In the genomic region with DNA sequence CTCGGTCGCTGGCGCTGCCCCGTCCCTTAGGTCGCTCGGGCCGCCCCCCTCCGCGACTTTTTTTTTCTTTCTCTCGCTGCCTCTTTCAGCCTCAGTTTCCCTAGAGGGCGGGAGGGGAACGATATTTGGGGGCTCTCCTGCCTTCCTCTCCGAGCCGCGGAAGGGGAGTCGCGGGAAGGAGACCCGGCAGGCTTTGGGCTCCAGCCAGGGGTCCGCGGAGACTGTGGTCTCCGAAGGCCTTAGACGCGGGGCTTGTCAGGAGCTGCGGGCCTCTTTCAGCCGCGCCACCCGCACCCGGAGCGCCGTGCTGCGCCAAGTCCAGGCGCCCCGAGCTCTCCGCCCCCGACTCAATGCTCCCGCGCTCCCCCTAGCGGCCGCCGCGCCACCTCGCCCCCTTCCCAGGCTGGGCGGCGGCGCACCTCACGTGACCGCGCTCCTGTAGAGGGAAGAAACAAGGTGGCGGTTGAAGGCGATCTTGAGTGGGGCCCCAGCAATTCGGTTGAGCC, we compare ENCODE assay signal across 8 cellular contexts. TPM values are rescaled to one million over a fixed set of nuclear protein-coding genes. Genes with fewer than 3 reads are reported as not detected.
DNase-seq lines count a peak whose midpoint lies in the region; ATAC-seq and TF ChIP-seq lines count a peak whose summit lies in the region.

A gene (plus strand): TSS at position 427 of the 506 bp plus-strand sequence. CDS start 14,010 bp downstream, outside the sequence.

- no peaks in the 10 kb centered on the region for H3K9me3 Mint-ChIP-seq in activated T-helper 1 cell treated with anti-CD3 and anti-CD28 coated beads, Interleukin-12 subunit alpha, Interleukin-12 subunit beta, Interleukin-2, Interleukin-4 antibody, amounts not matched to agents 30 ng/mL and 10 ng/mL and 1 ng/mL, durations not matched to agents 14 hours and 24 hours and 36 hours
- no peaks in the 10 kb centered on the region for H3K9me3 Mint-ChIP-seq in natural killer cell

- peak within 1 kb of the TSS; percentile 87 for H3K4me3 ChIP-seq in fibroblast of mammary gland (ENCODE audit: control insufficient read depth, low read depth, low read length)

- peaks cover 36% of the 10 kb centered on the region for H3K4me1 Mint-ChIP-seq in activated T-helper 1 cell treated with anti-CD3 and anti-CD28 coated beads, Interleukin-12 subunit alpha, Interleukin-12 subunit beta, Interleukin-2, Interleukin-4 antibody, amounts not matched to agents 30 ng/mL and 10 ng/mL and 1 ng/mL, durations not matched to agents 14 hours and 24 hours and 36 hours (ENCODE audit: low read depth)
- peaks cover 34 to 38% of the 10 kb centered on the region in 2 donors for H3K4me1 Mint-ChIP-seq in natural killer cell

- intact Hi-C loops in activated T-helper 1 cell treated with anti-CD3 and anti-CD28 coated beads, Interleukin-12 subunit alpha, Interleukin-12 subunit beta, Interleukin-2, Interleukin-4 antibody, amounts not matched to agents 30 ng/mL and 10 ng/mL and 1 ng/mL, durations not matched to agents 14 hours and 24 hours and 36 hours (cut with micrococcal nuclease): loop anchor here (1.0 to 5.0 kb wide), 4 partner anchors 106 to 435 kb away; a partner anchor contains a TSS
- intact Hi-C loops in natural killer cell (cut with micrococcal nuclease): loop anchor here (1.0 kb wide), 1 partner anchor 132 kb away; no protein-coding TSS in a partner anchor

- no peaks in the 10 kb centered on the region for H3K27me3 Mint-ChIP-seq in activated T-helper 1 cell treated with anti-CD3 and anti-CD28 coated beads, Interleukin-12 subunit alpha, Interleukin-12 subunit beta, Interleukin-2, Interleukin-4 antibody, amounts not matched to agents 30 ng/mL and 10 ng/mL and 1 ng/mL, durations not matched to agents 14 hours and 24 hours and 36 hours (ENCODE audit: insufficient read depth)
- H3K27me3 Mint-ChIP-seq in natural killer cell (ENCODE audit: low read depth in 2 of 2): no peaks in the 10 kb centered on the region

- peak within 1 kb of the TSS; percentile 93 for H3K4me3 Mint-ChIP-seq in activated T-helper 1 cell treated with anti-CD3 and anti-CD28 coated beads, Interleukin-12 subunit alpha, Interleukin-12 subunit beta, Interleukin-2, Interleukin-4 antibody, amounts not matched to agents 30 ng/mL and 10 ng/mL and 1 ng/mL, durations not matched to agents 14 hours and 24 hours and 36 hours
- peak within 1 kb of the TSS; percentile 95 for H3K4me3 Mint-ChIP-seq in natural killer cell

- TF ChIP-seq CTCF in fibroblast of mammary gland (conservative IDR thresholded peaks at IDR 0.05; ENCODE audit: control insufficient read depth, insufficient read depth, low read depth, low read length) (no peak), natural killer cell (IDR thresholded peaks at IDR 0.05) (peak; percentile 86)

- ATAC-seq in GM21529 (IDR thresholded peaks at IDR 0.05; ENCODE audit: unreplicated experiment): peak; percentile 77
- peak; percentile 88 to 97 (median 94) for ATAC-seq in natural killer cell

- H3K27ac Mint-ChIP-seq in activated T-helper 1 cell treated with anti-CD3 and anti-CD28 coated beads, Interleukin-12 subunit alpha, Interleukin-12 subunit beta, Interleukin-2, Interleukin-4 antibody, amounts not matched to agents 30 ng/mL and 10 ng/mL and 1 ng/mL, durations not matched to agents 14 hours and 24 hours and 36 hours: peak within 1 kb of the TSS; percentile 90
- H3K27ac Mint-ChIP-seq in natural killer cell: peak within 1 kb of the TSS; percentile 89 to 91

- H3K36me3 Mint-ChIP-seq in activated T-helper 1 cell treated with anti-CD3 and anti-CD28 coated beads, Interleukin-12 subunit alpha, Interleukin-12 subunit beta, Interleukin-2, Interleukin-4 antibody, amounts not matched to agents 30 ng/mL and 10 ng/mL and 1 ng/mL, durations not matched to agents 14 hours and 24 hours and 36 hours (ENCODE audit: low read depth): peaks cover 11% of the 10 kb centered on the region
- no peaks in the 10 kb centered on the region for H3K36me3 Mint-ChIP-seq in natural killer cell

- DNase-seq in DMS 273 (lab: John Stamatoyannopoulos, UW; ENCODE audit: unreplicated experiment) (peak; percentile 92), KG1 (lab: John Stamatoyannopoulos, UW) (peak; percentile 64), RPMI7951 (ENCODE audit: low read depth) (peak; percentile 66), fibroblast of mammary gland (ENCODE audit: low read depth) (peak; percentile 59), natural killer cell (peak; percentile 88)
- peak; percentile 87 for DNase-seq in activated T-helper 1 cell treated with anti-CD3 and anti-CD28 coated beads, Interleukin-12 subunit alpha, Interleukin-12 subunit beta, Interleukin-2, Interleukin-4 antibody, amounts not matched to agents 30 ng/mL and 10 ng/mL and 1 ng/mL, durations not matched to agents 14 hours and 24 hours and 36 hours (ENCODE audit: low spot score)
- DNase-seq in stimulated activated naive CD4-positive, alpha-beta T cell (lab: John Stamatoyannopoulos, UW): peak; percentile 69 to 89 (median 84)

RNA-seq across cellular contexts. Expression of the gene that starts here (rescaled TPM):
- 4.2 and 12.6 TPM in 2 replicates for total RNA-seq in RPMI7951 (2014; rRNA removed; shearing (Covaris generic))
- total RNA-seq in activated T-helper 1 cell treated with anti-CD3 and anti-CD28 coated beads, Interleukin-12 subunit alpha, Interleukin-12 subunit beta, Interleukin-2, Interleukin-4 antibody, amounts not matched to agents 30 ng/mL and 10 ng/mL and 1 ng/mL, durations not matched to agents 14 hours and 24 hours and 36 hours: 16.7 and 22.7 TPM in 2 replicates
- total RNA-seq in natural killer cell: 10 to 100 TPM; 46.6 to 64.8 (median 57.1) TPM

Comparison
In these comparisons a context has a peak if more than half of its experiments do, and no peak if none do; other contexts are left out.
1. Peak in every context shown above with its lines: DNase-seq, ATAC-seq and H3K4me3 ChIP-seq.